1 cellular context compared by ENCODE assay signal in the genomic region with DNA sequence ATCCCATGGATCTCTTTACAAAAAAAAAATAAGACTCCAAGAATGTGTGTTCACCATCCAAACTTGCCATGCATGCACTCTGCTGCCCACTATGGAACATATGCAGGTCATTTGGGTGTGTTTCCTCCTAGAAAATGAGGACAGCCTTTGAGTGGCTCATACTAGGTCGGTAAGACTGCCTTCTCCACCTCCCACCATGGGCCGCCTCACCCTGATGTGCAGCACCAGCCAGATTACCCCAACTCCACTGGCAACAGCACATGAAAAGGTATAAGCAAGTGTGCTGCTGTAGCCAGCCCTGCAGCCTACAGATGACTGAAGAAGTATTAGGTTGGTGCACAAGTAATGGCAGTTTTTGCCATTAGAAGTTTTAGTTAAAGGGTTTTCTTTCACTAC.
TF ChIP-seq lines count a peak whose summit lies in the region.

No MANE protein-coding gene starts in this region.

TF ChIP-seq in GM23338, 12 proteins besides CTCF, POLR2A, EP300 and RAD21 (continued from another document):
- TF ChIP-seq, protein P1, sequence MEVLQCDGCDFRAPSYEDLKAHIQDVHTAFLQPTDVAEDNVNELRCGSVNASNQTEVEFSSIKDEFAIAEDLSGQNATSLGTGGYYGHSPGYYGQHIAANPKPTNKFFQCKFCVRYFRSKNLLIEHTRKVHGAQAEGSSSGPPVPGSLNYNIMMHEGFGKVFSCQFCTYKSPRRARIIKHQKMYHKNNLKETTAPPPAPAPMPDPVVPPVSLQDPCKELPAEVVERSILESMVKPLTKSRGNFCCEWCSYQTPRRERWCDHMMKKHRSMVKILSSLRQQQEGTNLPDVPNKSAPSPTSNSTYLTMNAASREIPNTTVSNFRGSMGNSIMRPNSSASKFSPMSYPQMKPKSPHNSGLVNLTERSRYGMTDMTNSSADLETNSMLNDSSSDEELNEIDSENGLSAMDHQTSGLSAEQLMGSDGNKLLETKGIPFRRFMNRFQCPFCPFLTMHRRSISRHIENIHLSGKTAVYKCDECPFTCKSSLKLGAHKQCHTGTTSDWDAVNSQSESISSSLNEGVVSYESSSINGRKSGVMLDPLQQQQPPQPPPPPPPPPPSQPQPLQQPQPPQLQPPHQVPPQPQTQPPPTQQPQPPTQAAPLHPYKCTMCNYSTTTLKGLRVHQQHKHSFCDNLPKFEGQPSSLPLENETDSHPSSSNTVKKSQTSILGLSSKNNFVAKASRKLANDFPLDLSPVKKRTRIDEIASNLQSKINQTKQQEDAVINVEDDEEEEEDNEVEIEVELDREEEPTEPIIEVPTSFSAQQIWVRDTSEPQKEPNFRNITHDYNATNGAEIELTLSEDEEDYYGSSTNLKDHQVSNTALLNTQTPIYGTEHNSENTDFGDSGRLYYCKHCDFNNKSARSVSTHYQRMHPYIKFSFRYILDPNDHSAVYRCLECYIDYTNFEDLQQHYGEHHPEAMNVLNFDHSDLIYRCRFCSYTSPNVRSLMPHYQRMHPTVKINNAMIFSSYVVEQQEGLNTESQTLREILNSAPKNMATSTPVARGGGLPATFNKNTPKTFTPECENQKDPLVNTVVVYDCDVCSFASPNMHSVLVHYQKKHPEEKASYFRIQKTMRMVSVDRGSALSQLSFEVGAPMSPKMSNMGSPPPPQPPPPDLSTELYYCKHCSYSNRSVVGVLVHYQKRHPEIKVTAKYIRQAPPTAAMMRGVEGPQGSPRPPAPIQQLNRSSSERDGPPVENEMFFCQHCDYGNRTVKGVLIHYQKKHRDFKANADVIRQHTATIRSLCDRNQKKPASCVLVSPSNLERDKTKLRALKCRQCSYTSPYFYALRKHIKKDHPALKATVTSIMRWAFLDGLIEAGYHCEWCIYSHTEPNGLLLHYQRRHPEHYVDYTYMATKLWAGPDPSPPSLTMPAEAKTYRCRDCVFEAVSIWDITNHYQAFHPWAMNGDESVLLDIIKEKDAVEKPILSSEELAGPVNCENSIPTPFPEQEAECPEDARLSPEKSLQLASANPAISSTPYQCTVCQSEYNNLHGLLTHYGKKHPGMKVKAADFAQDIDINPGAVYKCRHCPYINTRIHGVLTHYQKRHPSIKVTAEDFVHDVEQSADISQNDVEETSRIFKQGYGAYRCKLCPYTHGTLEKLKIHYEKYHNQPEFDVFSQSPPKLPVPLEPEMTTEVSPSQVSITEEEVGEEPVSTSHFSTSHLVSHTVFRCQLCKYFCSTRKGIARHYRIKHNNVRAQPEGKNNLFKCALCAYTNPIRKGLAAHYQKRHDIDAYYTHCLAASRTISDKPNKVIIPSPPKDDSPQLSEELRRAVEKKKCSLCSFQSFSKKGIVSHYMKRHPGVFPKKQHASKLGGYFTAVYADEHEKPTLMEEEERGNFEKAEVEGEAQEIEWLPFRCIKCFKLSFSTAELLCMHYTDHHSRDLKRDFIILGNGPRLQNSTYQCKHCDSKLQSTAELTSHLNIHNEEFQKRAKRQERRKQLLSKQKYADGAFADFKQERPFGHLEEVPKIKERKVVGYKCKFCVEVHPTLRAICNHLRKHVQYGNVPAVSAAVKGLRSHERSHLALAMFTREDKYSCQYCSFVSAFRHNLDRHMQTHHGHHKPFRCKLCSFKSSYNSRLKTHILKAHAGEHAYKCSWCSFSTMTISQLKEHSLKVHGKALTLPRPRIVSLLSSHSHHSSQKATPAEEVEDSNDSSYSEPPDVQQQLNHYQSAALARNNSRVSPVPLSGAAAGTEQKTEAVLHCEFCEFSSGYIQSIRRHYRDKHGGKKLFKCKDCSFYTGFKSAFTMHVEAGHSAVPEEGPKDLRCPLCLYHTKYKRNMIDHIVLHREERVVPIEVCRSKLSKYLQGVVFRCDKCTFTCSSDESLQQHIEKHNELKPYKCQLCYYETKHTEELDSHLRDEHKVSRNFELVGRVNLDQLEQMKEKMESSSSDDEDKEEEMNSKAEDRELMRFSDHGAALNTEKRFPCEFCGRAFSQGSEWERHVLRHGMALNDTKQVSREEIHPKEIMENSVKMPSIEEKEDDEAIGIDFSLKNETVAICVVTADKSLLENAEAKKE (CRISPR knock-in tag; IDR thresholded peaks at IDR 0.05) = no peak
- TF ChIP-seq CREB1 (CRISPR knock-in tag; IDR thresholded peaks at IDR 0.05; ENCODE audit: low read depth) (no peak), ZNF331 (CRISPR knock-in tag; IDR thresholded peaks at IDR 0.05; ENCODE audit: low read depth) (no peak), JUNB (IDR thresholded peaks at IDR 0.05; ENCODE audit: unreplicated experiment) (no peak), EZH2phosphoT487 (IDR thresholded peaks at IDR 0.05; ENCODE audit: unreplicated experiment) (no peak), STAT1 (IDR thresholded peaks at IDR 0.05; ENCODE audit: unreplicated experiment) (no peak), ZNF114 (CRISPR knock-in tag; IDR thresholded peaks at IDR 0.05) (no peak), NANOG (IDR thresholded peaks at IDR 0.05; ENCODE audit: borderline replicate concordance) (no peak), POLR2AphosphoS5 (IDR thresholded peaks at IDR 0.05; ENCODE audit: low read depth) (no peak)
- TF ChIP-seq, protein P2, sequence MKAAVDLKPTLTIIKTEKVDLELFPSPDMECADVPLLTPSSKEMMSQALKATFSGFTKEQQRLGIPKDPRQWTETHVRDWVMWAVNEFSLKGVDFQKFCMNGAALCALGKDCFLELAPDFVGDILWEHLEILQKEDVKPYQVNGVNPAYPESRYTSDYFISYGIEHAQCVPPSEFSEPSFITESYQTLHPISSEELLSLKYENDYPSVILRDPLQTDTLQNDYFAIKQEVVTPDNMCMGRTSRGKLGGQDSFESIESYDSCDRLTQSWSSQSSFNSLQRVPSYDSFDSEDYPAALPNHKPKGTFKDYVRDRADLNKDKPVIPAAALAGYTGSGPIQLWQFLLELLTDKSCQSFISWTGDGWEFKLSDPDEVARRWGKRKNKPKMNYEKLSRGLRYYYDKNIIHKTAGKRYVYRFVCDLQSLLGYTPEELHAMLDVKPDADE (IDR thresholded peaks at IDR 0.05) = no peak
TF ChIP-seq in GM23338: peak in this region for 0.
